16 cellular contexts compared by ENCODE assay signal in genomic region chr2:16105664-16106281, GRCh38.
DNase-seq lines count a peak whose midpoint lies in the region; ATAC-seq, FAIRE-seq and TF ChIP-seq lines count a peak whose summit lies in the region.
"Had no signal": no experiment of that assay in that cellular context is flagged by ENCODE, and none has a peak within 500 bp of the region (broad histone marks: within the 10 kb centered on the region; RNA-seq: fewer than 3 reads in every experiment).

No MANE protein-coding gene starts in this region.

- BruUV-seq in K562 (replicated peaks; lab: Mats Ljungman, UMichigan) = no TSS peak
- no TSS peak for BruUV-seq in HepG2 (replicated peaks; lab: Mats Ljungman, UMichigan)

- no peaks in the 10 kb centered on the region for H3K23me2 ChIP-seq in H9 (ENCODE audit: insufficient read length, low read depth, low read length, poor library complexity, severe bottlenecking)

- H3K4me3 ChIP-seq in K562 (no peak overlapping the region), prostate gland (no peak overlapping the region), HepG2 (replicated peaks in 1 of 3; ENCODE audit: insufficient read depth in 1 of 3, low read depth in 2 of 3, low read length in 3 of 3) (no peak overlapping the region)

- H3K9me3 Mint-ChIP-seq in H9 = no peaks in the 10 kb centered on the region
- H3K9me3 Mint-ChIP-seq: activated CD4-positive, alpha-beta T cell treated with anti-CD3 and anti-CD28 coated beads, Interleukin-2, amount 10 ng/mL, durations not matched to agents 24 days and 14 days; activated naive CD4-positive, alpha-beta T cell treated with anti-CD3 and anti-CD28 coated beads, Interleukin-2, amount 50 U/mL, for 24 hours had no signal

- TF ChIP-seq POLR2A in K562 (conservative IDR thresholded peaks at IDR 0.05) (no peak), prostate gland (IDR thresholded peaks at IDR 0.05) (no peak), HepG2 (IDR thresholded peaks at IDR 0.05; ENCODE audit: insufficient read depth in 1 of 2, low read depth in 2 of 2, low read length in 2 of 2) (no peak)

- H2BK120ac ChIP-seq in H9 (ENCODE audit: low read depth, low read length, poor library complexity, severe bottlenecking) = no peak overlapping the region

- H2BK5ac ChIP-seq in H9 (ENCODE audit: insufficient read length, low read length) = no peak overlapping the region

- FAIRE-seq in K562 (lab: Jason Lieb, UNC) (no peak), HepG2 (lab: Jason Lieb, UNC) (no peak)
- FAIRE-seq: endometrium, frontal cortex, GM18507 had no signal

- H3K9ac ChIP-seq in H9 (ENCODE audit: extremely low read depth, insufficient read length, low read length) (no peak overlapping the region), K562 (ENCODE audit: insufficient read depth in 1 of 2, low read depth in 2 of 2, low read length in 2 of 2) (no peak overlapping the region), HepG2 (ENCODE audit: insufficient read depth, low read depth, low read length) (no peak overlapping the region)

- no peak overlapping the region for H4K8ac ChIP-seq in H9 (replicated peaks; ENCODE audit: insufficient read length, low read depth, low read length)

- H3K4me3 Mint-ChIP-seq in H9 = peak overlapping the region; percentile 58 to 69
- H3K4me3 Mint-ChIP-seq: activated CD4-positive, alpha-beta T cell treated with anti-CD3 and anti-CD28 coated beads, Interleukin-2, amount 10 ng/mL, durations not matched to agents 24 days and 14 days; activated naive CD4-positive, alpha-beta T cell treated with anti-CD3 and anti-CD28 coated beads, Interleukin-2, amount 50 U/mL, for 24 hours had no signal

- H4K20me1 ChIP-seq in H9 (ENCODE audit: control insufficient read depth, insufficient read depth, insufficient read length) (no peaks in the 10 kb centered on the region), K562 (replicated peaks; ENCODE audit: control insufficient read depth, insufficient read depth, low read length) (no peaks in the 10 kb centered on the region), HepG2 (ENCODE audit: insufficient read depth, low read length) (no peaks in the 10 kb centered on the region)

- H2BK20ac ChIP-seq in H9 (ENCODE audit: low read depth, low read length, poor library complexity, severe bottlenecking) = no peak overlapping the region

- peaks cover 16% of the 10 kb centered on the region; the same call in 1 of the 2 replicates for H3K4me1 ChIP-seq in H9 (ENCODE audit: insufficient read depth, low read length)
- no peaks in the 10 kb centered on the region for H3K4me1 ChIP-seq in K562 (replicated peaks in 1 of 2; ENCODE audit: control insufficient read depth in 2 of 2, insufficient read depth in 2 of 2, low read length in 2 of 2)
- H3K4me1 ChIP-seq in prostate gland (replicated peaks) = no peaks in the 10 kb centered on the region
- H3K4me1 ChIP-seq in HepG2 (ENCODE audit: insufficient read depth, low read length) = peaks cover 41% of the 10 kb centered on the region

- no peak for TF ChIP-seq RAD21 in K562 (CRISPR knock-in tag; conservative IDR thresholded peaks at IDR 0.05 in 1 of 2, IDR thresholded peaks at IDR 0.05 in 1 of 2)
- no peak for TF ChIP-seq RAD21 in HepG2 (CRISPR knock-in tag; IDR thresholded peaks at IDR 0.05)

- in situ Hi-C loops in K562 (cut with MboI) (no loop called here), HepG2 (cut with HindIII; ENCODE audit: extremely low pct_ligation_motif_present, low pct_unique_long_range_greater_than_20kb) (no loop called here)

- H3K79me1 ChIP-seq in H9 (ENCODE audit: insufficient read depth, low read depth, low read length, poor library complexity, severe bottlenecking) = no peaks in the 10 kb centered on the region

- H2AFZ ChIP-seq in H9 (ENCODE audit: low read length) = no peak overlapping the region
- no peak overlapping the region for H2AFZ ChIP-seq in K562 (ENCODE audit: low read depth, low read length)
- no peak overlapping the region for H2AFZ ChIP-seq in HepG2 (ENCODE audit: low read length)

- peaks cover 67 to 74% of the 10 kb centered on the region in 2 experiments for H3K4me1 Mint-ChIP-seq in H9
- H3K4me1 Mint-ChIP-seq: activated CD4-positive, alpha-beta T cell treated with anti-CD3 and anti-CD28 coated beads, Interleukin-2, amount 10 ng/mL, durations not matched to agents 24 days and 14 days; activated naive CD4-positive, alpha-beta T cell treated with anti-CD3 and anti-CD28 coated beads, Interleukin-2, amount 50 U/mL, for 24 hours had no signal

- H3K14ac ChIP-seq in H9 (ENCODE audit: insufficient read depth, low read length) = peak overlapping the region; percentile 34; the same call in 1 of the 2 replicates

- intact Hi-C loops in K562 (cut with micrococcal nuclease) = no loop called here
- intact Hi-C loops in prostate gland (cut with DNase I) = no loop called here
- intact Hi-C loops in cardiac septum (cut with DNase I) = no loop called here
- intact Hi-C loops in HepG2 (cut with micrococcal nuclease; ENCODE audit: unreplicated experiment) = no loop called here

- H4K91ac ChIP-seq in H9 (ENCODE audit: insufficient read length, low read depth, low read length) = no peak overlapping the region

- peak overlapping the region; percentile 87 for H3K4me2 ChIP-seq in H9 (ENCODE audit: insufficient read depth, insufficient read length, low read length)
- no peak overlapping the region for H3K4me2 ChIP-seq in K562 (ENCODE audit: insufficient read depth, low read length)
- H3K4me2 ChIP-seq in HepG2 (ENCODE audit: low read depth, low read length) = no peak overlapping the region

- DNase-seq in H9 (peak; percentile 96), K562 (ENCODE audit: extremely low read depth in 1 of 4, low spot score in 3 of 4) (no peak), iPS-NIHi11 (ENCODE audit: low spot score) (peak; percentile 76), prostate gland (ENCODE audit: low spot score) (peak; percentile 25), cardiac septum (ENCODE audit: low spot score) (no peak), NCI-H2081 treated with DMSO at 0.1 percent for 48 hours (lab: John Stamatoyannopoulos, UW) (no peak), HepG2 (ENCODE audit: low spot score) (no peak), DMS114 treated with DMSO at 0.1 percent for 48 hours (lab: John Stamatoyannopoulos, UW; ENCODE audit: unreplicated experiment) (no peak)
- DNase-seq: activated CD4-positive, alpha-beta T cell treated with anti-CD3 and anti-CD28 coated beads, Interleukin-2, amount 10 ng/mL, durations not matched to agents 24 days and 14 days; activated T-cell treated with anti-CD3 and anti-CD28 coated beads for 4 hours; NCI-H2171; T1000 had no signal

- no peak overlapping the region for H2BK12ac ChIP-seq in H9 (ENCODE audit: insufficient read length, low read depth, low read length)

- H3K36me3 Mint-ChIP-seq in H9 (ENCODE audit: insufficient read depth in 1 of 3, low read depth in 3 of 3) = no peaks in the 10 kb centered on the region
- H3K36me3 Mint-ChIP-seq: activated naive CD4-positive, alpha-beta T cell treated with anti-CD3 and anti-CD28 coated beads, Interleukin-2, amount 50 U/mL, for 24 hours had no signal

- no peak overlapping the region for H3K4ac ChIP-seq in H9 (ENCODE audit: low read depth, low read length)

- TF ChIP-seq EP300 in K562 (IDR thresholded peaks at IDR 0.05; ENCODE audit: low read length) = no peak
- TF ChIP-seq EP300 in HepG2 (IDR thresholded peaks at IDR 0.05; ENCODE audit: low read depth in 2 of 2, low read length in 2 of 2) = no peak
- TF ChIP-seq EP300 in HepG2 (CRISPR knock-in tag; IDR thresholded peaks at IDR 0.05; ENCODE audit: borderline replicate concordance) = no peak

- H3K36me3 ChIP-seq in K562 (ENCODE audit: control insufficient read depth, insufficient read depth, low read length) = no peaks in the 10 kb centered on the region
- no peaks in the 10 kb centered on the region for H3K36me3 ChIP-seq in prostate gland
- no peaks in the 10 kb centered on the region for H3K36me3 ChIP-seq in HepG2 (replicated peaks in 1 of 2; ENCODE audit: control insufficient read depth in 1 of 2, insufficient read depth in 2 of 2, low read length in 2 of 2)

- H3K27me3 Mint-ChIP-seq in H9 (ENCODE audit: low read depth) = no peaks in the 10 kb centered on the region
- H3K27me3 Mint-ChIP-seq: activated CD4-positive, alpha-beta T cell treated with anti-CD3 and anti-CD28 coated beads, Interleukin-2, amount 10 ng/mL, durations not matched to agents 24 days and 14 days; activated naive CD4-positive, alpha-beta T cell treated with anti-CD3 and anti-CD28 coated beads, Interleukin-2, amount 50 U/mL, for 24 hours had no signal

- no peak overlapping the region for H3T11ph ChIP-seq in H9 (ENCODE audit: low read length)

- TF ChIP-seq CTCF in H9 (conservative IDR thresholded peaks at IDR 0.05) = no peak
- no peak for TF ChIP-seq CTCF in K562 (IDR thresholded peaks at IDR 0.05 in 2 of 3, conservative IDR thresholded peaks at IDR 0.05 in 1 of 3; ENCODE audit: insufficient read depth in 2 of 3, low read depth in 1 of 3, low read length in 3 of 3)
- TF ChIP-seq CTCF in prostate gland (IDR thresholded peaks at IDR 0.05) = no peak
- no peak for TF ChIP-seq CTCF in HepG2 (CRISPR knock-in tag; IDR thresholded peaks at IDR 0.05)

- H2AK5ac ChIP-seq in H9 (ENCODE audit: insufficient read length, low read length) = no peak overlapping the region

- CTCF ChIA-PET in K562 (lab: Yijun Ruan, JAX; ENCODE audit: low intra/inter-chr PET ratio) = no interaction called here
- CTCF ChIA-PET in HepG2 (lab: Yijun Ruan, JAX; ENCODE audit: low intra/inter-chr PET ratio, low total read pairs) = no interaction called here

- no peak overlapping the region for H3K18ac ChIP-seq in H9 (ENCODE audit: insufficient read length, low read depth, low read length)

- POLR2A ChIA-PET in K562 (lab: Yijun Ruan, JAX) = no interaction called here
- POLR2A ChIA-PET in HepG2 (lab: Yijun Ruan, JAX) = interaction anchor here (1.9 kb wide), 1 partner anchor 26 kb away, joined by 4 read pairs; no protein-coding TSS in a partner anchor

- H4K5ac ChIP-seq in H9 (ENCODE audit: insufficient read length, low read depth, low read length) = no peak overlapping the region

- H3K9me3 ChIP-seq in H9 (ENCODE audit: control insufficient read depth, low read depth, low read length) = no peaks in the 10 kb centered on the region
- no peaks in the 10 kb centered on the region for H3K9me3 ChIP-seq in K562 (replicated peaks; ENCODE audit: control insufficient read depth, insufficient read depth, low read depth, low read length)
- no peaks in the 10 kb centered on the region for H3K9me3 ChIP-seq in prostate gland
- H3K9me3 ChIP-seq in HepG2 (ENCODE audit: low read length) = no peaks in the 10 kb centered on the region

- WGBS in H9 (ENCODE audit: extremely low coverage, insufficient read length, low lambda C conversion rate) = no CpG with 5 or more reads among the region's 16 CpGs
- WGBS in K562 (ENCODE audit: insufficient coverage, low coverage, missing lambda C conversion rate) = 14% methylated on average over 16 of the region's 16 CpGs
- WGBS in prostate gland = 24% methylated on average over 16 of the region's 16 CpGs
- 71% methylated on average over 16 of the region's 16 CpGs for WGBS in HepG2 (ENCODE audit: low lambda C conversion rate)

- H3K9me1 ChIP-seq in K562 (ENCODE audit: control insufficient read depth, insufficient read depth, low read length) = no peaks in the 10 kb centered on the region

- H3K27me3 ChIP-seq in H9 (ENCODE audit: insufficient read depth, low read length) (no peaks in the 10 kb centered on the region), K562 (ENCODE audit: control insufficient read depth in 2 of 2, insufficient read depth in 2 of 2, low read length in 2 of 2) (peaks cover 2 to 23% of the 10 kb centered on the region in 2 experiments; a peak in 4 of 5 replicates), prostate gland (replicated peaks; ENCODE audit: insufficient read depth) (no peaks in the 10 kb centered on the region), HepG2 (ENCODE audit: control insufficient read depth in 1 of 2, insufficient read depth in 2 of 2, low read length in 2 of 2) (no peaks in the 10 kb centered on the region)

- ATAC-seq in K562 = no peak
- no peak for ATAC-seq in HepG2

- H3K27ac ChIP-seq in H9 (ENCODE audit: insufficient read length, low read depth, low read length) (peak overlapping the region; percentile 100), K562 (ENCODE audit: extremely low read depth, low read depth, low read length) (no peak overlapping the region), prostate gland (no peak overlapping the region), HepG2 (ENCODE audit: extremely low read length, insufficient read depth, low read length) (no peak overlapping the region)

- peak overlapping the region; percentile 96 to 98 (median 97) for H3K27ac Mint-ChIP-seq in H9
- H3K27ac Mint-ChIP-seq: activated CD4-positive, alpha-beta T cell treated with anti-CD3 and anti-CD28 coated beads, Interleukin-2, amount 10 ng/mL, durations not matched to agents 24 days and 14 days; activated naive CD4-positive, alpha-beta T cell treated with anti-CD3 and anti-CD28 coated beads, Interleukin-2, amount 50 U/mL, for 24 hours had no signal

- H3K79me2 ChIP-seq in H9 (ENCODE audit: insufficient read depth, low read length) = no peaks in the 10 kb centered on the region
- H3K79me2 ChIP-seq in K562 (ENCODE audit: control insufficient read depth, insufficient read depth, low read length) = no peaks in the 10 kb centered on the region
- H3K79me2 ChIP-seq in HepG2 (ENCODE audit: insufficient read depth, low read length) = no peaks in the 10 kb centered on the region

- H3K56ac ChIP-seq in H9 (ENCODE audit: insufficient read length, low read depth, low read length) = no peak overlapping the region

- no peak overlapping the region for H3K23ac ChIP-seq in H9 (ENCODE audit: insufficient read length, low read depth, low read length)

- no peak overlapping the region for H2BK15ac ChIP-seq in H9 (ENCODE audit: low read depth, low read length)

Comparison
In these comparisons a context has a peak if more than half of its experiments do, and no peak if none do; other contexts are left out.
1. DNase-seq: peak in H9 (single experiment), iPS-NIHi11 (single experiment) and prostate gland (single experiment); none in K562 (0 of 4), cardiac septum (single experiment), NCI-H2081 treated with DMSO at 0.1 percent for 48 hours (single experiment), HepG2 (single experiment) and DMS114 treated with DMSO at 0.1 percent for 48 hours (single experiment).